8 cellular contexts compared by ENCODE assay signal in the genomic region with DNA sequence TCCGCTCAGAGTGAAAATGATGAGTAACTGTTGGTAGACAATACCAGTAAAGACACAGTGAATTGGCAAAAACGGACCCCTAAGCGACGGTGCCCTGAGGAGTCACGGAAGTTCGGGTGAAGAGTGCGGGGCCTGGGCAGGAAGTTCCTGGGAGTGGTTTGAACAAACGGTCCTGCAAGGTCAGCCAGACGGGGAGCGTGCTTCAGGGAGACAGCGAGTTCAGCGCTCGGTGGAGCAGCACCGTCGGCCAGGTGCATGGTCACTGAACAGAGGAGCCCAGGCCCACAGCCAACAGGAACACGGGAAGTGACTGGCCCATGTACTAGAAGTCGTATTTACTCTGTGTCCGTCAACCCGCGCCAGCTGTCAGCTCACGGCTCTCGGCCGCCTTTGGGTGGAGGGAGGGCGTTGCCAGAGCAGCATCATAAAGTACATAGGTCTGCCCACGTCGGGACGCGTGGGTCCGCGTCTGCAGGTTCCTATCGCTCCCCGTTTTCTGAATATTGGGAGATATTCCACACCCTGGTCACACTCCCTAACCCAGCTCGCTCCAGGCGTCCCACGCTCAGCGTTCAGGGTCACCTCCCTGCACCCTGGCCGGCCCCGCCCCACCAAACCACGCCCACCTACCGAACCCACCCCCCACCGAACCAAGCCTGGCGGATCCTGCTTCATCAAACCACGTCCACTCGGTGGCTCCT.
DNase-seq lines count a peak whose midpoint lies in the region; ATAC-seq and TF ChIP-seq lines count a peak whose summit lies in the region.

No MANE protein-coding gene starts in this region.

- intact Hi-C loops in Right ventricle myocardium superior (cut with DNase I): no loop called here

- peak overlapping the region; percentile 47 to 60 (median 57) for H3K9ac ChIP-seq in skeletal muscle tissue (ENCODE audit: low read depth in 1 of 3, low read length in 3 of 3)

- POLR2A ChIA-PET in AG04450 (lab: Yijun Ruan, JAX): no interaction called here

- CTCF ChIA-PET in AG04450 (lab: Charles Lee): no interaction called here

- H3K27ac ChIP-seq in AG04450 (ENCODE audit: low read depth, low read length) (no peak overlapping the region), skeletal muscle tissue (ENCODE audit: low read depth, low read length) (no peak overlapping the region)

- peak; percentile 46 for ATAC-seq in GM19463 (IDR thresholded peaks at IDR 0.05; ENCODE audit: unreplicated experiment)
- peak; percentile 97 for ATAC-seq in Right ventricle myocardium superior (ENCODE audit: poor library complexity)
- no peak for ATAC-seq in GM21825 (IDR thresholded peaks at IDR 0.05; ENCODE audit: unreplicated experiment)

- peak overlapping the region; percentile 29 for H3K4me3 ChIP-seq in AG04450 (ENCODE audit: low read depth, low read length)
- peak overlapping the region; percentile 69 to 73 (median 72) for H3K4me3 ChIP-seq in skeletal muscle tissue (ENCODE audit: low read length in 3 of 3)

- H3K36me3 ChIP-seq in skeletal muscle tissue (ENCODE audit: control insufficient read depth in 3 of 3, insufficient read depth in 3 of 3, low read length in 3 of 3): no peaks in the 10 kb centered on the region

- TF ChIP-seq CTCF in AG04450 (IDR thresholded peaks at IDR 0.05; ENCODE audit: low read depth, low read length): no peak

- H3K9me3 ChIP-seq in AG04450 (ENCODE audit: control insufficient read depth, insufficient read depth, low read length) (no peaks in the 10 kb centered on the region), skeletal muscle tissue (ENCODE audit: control insufficient read depth in 3 of 3, low read length in 3 of 3) (no peaks in the 10 kb centered on the region)

- H3K27me3 ChIP-seq in AG04450 (ENCODE audit: control insufficient read depth, insufficient read depth, low read length): no peaks in the 10 kb centered on the region
- H3K27me3 ChIP-seq in skeletal muscle tissue (ENCODE audit: control insufficient read depth in 3 of 3, insufficient read depth in 3 of 3, low read length in 3 of 3): peaks cover 0 to 8% (median 3%) of the 10 kb centered on the region in 3 donors

- DNase-seq in AG04450 (ENCODE audit: low read depth, low spot score) (no peak), NCI-H1105 treated with DMSO at 0.1 percent for 48 hours (lab: John Stamatoyannopoulos, UW) (peak; percentile 43), Right ventricle myocardium superior (peak; percentile 76), midbrain (lab: John Stamatoyannopoulos, UW) (no peak)
- DNase-seq in activated CD8-positive, alpha-beta memory T cell treated with anti-CD3 and anti-CD28 coated beads, Interleukin-2, amount 50 U/mL, for 4 hours: peak; percentile 49

- H3K4me1 ChIP-seq in skeletal muscle tissue (ENCODE audit: control insufficient read depth in 3 of 3, insufficient read depth in 3 of 3, low read length in 3 of 3): peaks cover 8 to 14% (median 9%) of the 10 kb centered on the region in 3 donors

Comparison
In these comparisons a context has a peak if more than half of its experiments do, and no peak if none do; other contexts are left out.
1. DNase-seq: peak in NCI-H1105 treated with DMSO at 0.1 percent for 48 hours (single experiment), activated CD8-positive, alpha-beta memory T cell treated with anti-CD3 and anti-CD28 coated beads, Interleukin-2, amount 50 U/mL, for 4 hours (single experiment) and Right ventricle myocardium superior (single experiment); none in AG04450 (single experiment) and midbrain (single experiment).